Comparison of ENCODE assay signal across 8 cellular contexts in the genomic region with DNA sequence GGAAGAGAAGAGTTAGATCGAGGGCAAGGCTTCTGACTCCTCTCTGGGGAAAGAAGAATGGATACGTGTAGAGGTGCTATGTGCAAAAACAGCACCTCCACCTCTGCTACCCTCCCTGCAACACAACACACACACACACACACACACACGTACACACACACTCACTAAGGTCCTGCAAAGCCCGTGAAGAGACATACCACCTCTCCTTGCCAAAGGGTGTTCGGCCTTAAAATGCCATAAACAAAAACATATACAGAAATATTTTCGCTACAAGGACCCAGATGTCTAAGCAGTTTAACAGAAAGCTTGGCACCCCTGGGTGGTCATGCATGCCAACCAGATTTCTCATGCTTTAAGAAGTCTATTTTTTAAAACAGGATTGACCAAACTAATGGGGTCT. TPM values are rescaled to one million over a fixed set of nuclear protein-coding genes. Genes with fewer than 3 reads are reported as not detected.
DNase-seq lines count a peak whose midpoint lies in the region; ATAC-seq and TF ChIP-seq lines count a peak whose summit lies in the region.

No MANE protein-coding gene starts in this region.

- no peak overlapping the region for H2AFZ ChIP-seq in neural progenitor cell (replicated peaks)

- H3K27ac Mint-ChIP-seq in CD8-positive, alpha-beta T cell = peak overlapping the region; percentile 93
- no peak overlapping the region for H3K27ac Mint-ChIP-seq in neural progenitor cell

- no peak overlapping the region for H3K9ac ChIP-seq in neural progenitor cell

- peak overlapping the region; percentile 98 for H3K4me2 ChIP-seq in neural progenitor cell

- peak overlapping the region; percentile 95 for H3K4me3 Mint-ChIP-seq in CD8-positive, alpha-beta T cell
- H3K4me3 Mint-ChIP-seq in neural progenitor cell = peak overlapping the region; percentile 92

- H3K27ac ChIP-seq in CD8-positive, alpha-beta T cell (ENCODE audit: low read depth, low read length) = no peak overlapping the region
- no peak overlapping the region for H3K27ac ChIP-seq in neural progenitor cell

- H3K27me3 Mint-ChIP-seq in CD8-positive, alpha-beta T cell (ENCODE audit: low read depth) = no peaks in the 10 kb centered on the region
- peaks cover 3% of the 10 kb centered on the region for H3K27me3 Mint-ChIP-seq in neural progenitor cell (ENCODE audit: insufficient read depth, low read depth)

- peaks cover 16% of the 10 kb centered on the region for H3K36me3 Mint-ChIP-seq in CD8-positive, alpha-beta T cell
- H3K36me3 Mint-ChIP-seq in neural progenitor cell = peaks cover 8% of the 10 kb centered on the region

- no peak overlapping the region for H3K4me3 ChIP-seq in CD8-positive, alpha-beta T cell (ENCODE audit: low read depth, low read length)
- peak overlapping the region; percentile 67 for H3K4me3 ChIP-seq in MG63
- H3K4me3 ChIP-seq in neural progenitor cell = peak overlapping the region; percentile 78

- no peak for TF ChIP-seq CTCF in CD8-positive, alpha-beta T cell (IDR thresholded peaks at IDR 0.05)
- TF ChIP-seq CTCF in neural progenitor cell (IDR thresholded peaks at IDR 0.05) (no peak), GM10266 (IDR thresholded peaks at IDR 0.05; ENCODE audit: control insufficient read depth, insufficient read depth, low read depth, missing control alignments) (no peak)

- POLR2A ChIA-PET in CD8-positive, alpha-beta T cell (lab: Charles Lee) = interaction anchor here (4.3 kb wide), 1 partner anchor 14 kb away, joined by 25 read pairs; a partner anchor contains a TSS

- ATAC-seq in CD8-positive, alpha-beta T cell = no peak
- ATAC-seq in HG02885 (IDR thresholded peaks at IDR 0.05; ENCODE audit: poor library complexity, unreplicated experiment) = no peak
- no peak for ATAC-seq in HG02571 (IDR thresholded peaks at IDR 0.05; ENCODE audit: unreplicated experiment)

- peaks cover 27% of the 10 kb centered on the region for H3K4me1 ChIP-seq in CD8-positive, alpha-beta T cell (ENCODE audit: insufficient read depth, low read length)
- H3K4me1 ChIP-seq in neural progenitor cell = peaks cover 11% of the 10 kb centered on the region

- intact Hi-C loops in CD8-positive, alpha-beta T cell (cut with DNase I, micrococcal nuclease) = loop anchor here (2.0 kb wide), 2 partner anchors 19 to 51 kb away; no protein-coding TSS in a partner anchor

- peaks cover 17% of the 10 kb centered on the region for H3F3A ChIP-seq in neural progenitor cell (ENCODE audit: low read depth)

- no peak for DNase-seq in CD8-positive, alpha-beta T cell
- peak; percentile 19 for DNase-seq in MG63
- peak; percentile 39 for DNase-seq in cerebellar cortex (ENCODE audit: low spot score)
- no peak for DNase-seq in neural progenitor cell (ENCODE audit: low spot score)
- DNase-seq in middle frontal gyrus (ENCODE audit: extremely low spot score, low spot score) = no peak
- no peak for DNase-seq in GM10266 (ENCODE audit: extremely low spot score)

- no peaks in the 10 kb centered on the region for H3K27me3 ChIP-seq in CD8-positive, alpha-beta T cell (ENCODE audit: insufficient read depth, low read length)
- no peaks in the 10 kb centered on the region for H3K27me3 ChIP-seq in MG63
- H3K27me3 ChIP-seq in neural progenitor cell = peaks cover 37% of the 10 kb centered on the region

- CTCF ChIA-PET in CD8-positive, alpha-beta T cell (lab: Charles Lee) = interaction anchor here (1.1 to 2.4 kb wide), 3 partner anchors 13 to 38 kb away, joined by 3 to 7 read pairs (median 4); no protein-coding TSS in a partner anchor

- H4K20me1 ChIP-seq in neural progenitor cell (ENCODE audit: low read depth) = no peaks in the 10 kb centered on the region

- peaks cover 5% of the 10 kb centered on the region for H3K9me3 Mint-ChIP-seq in CD8-positive, alpha-beta T cell
- peaks cover 8% of the 10 kb centered on the region for H3K9me3 Mint-ChIP-seq in neural progenitor cell

- H3K9me3 ChIP-seq in CD8-positive, alpha-beta T cell (ENCODE audit: low read length) = no peaks in the 10 kb centered on the region
- H3K9me3 ChIP-seq in MG63 (no peaks in the 10 kb centered on the region), neural progenitor cell (ENCODE audit: low read depth) (no peaks in the 10 kb centered on the region)

- no peaks in the 10 kb centered on the region for H3K36me3 ChIP-seq in CD8-positive, alpha-beta T cell (ENCODE audit: insufficient read depth, low read length)
- no peaks in the 10 kb centered on the region for H3K36me3 ChIP-seq in MG63
- H3K36me3 ChIP-seq in neural progenitor cell = no peaks in the 10 kb centered on the region

- H3K79me2 ChIP-seq in neural progenitor cell (ENCODE audit: low read depth) = no peaks in the 10 kb centered on the region

- H3K4me1 Mint-ChIP-seq in CD8-positive, alpha-beta T cell (ENCODE audit: low read depth) = peaks cover 79% of the 10 kb centered on the region
- peaks cover 11% of the 10 kb centered on the region for H3K4me1 Mint-ChIP-seq in neural progenitor cell

RNA-seq across cellular contexts. Expression of a gene that starts 1.5 kb away (rescaled TPM):
- total RNA-seq in CD8-positive, alpha-beta T cell = 10 to 100 TPM; 12.3 to 16.1 TPM
- total RNA-seq in MG63 (2014; rRNA removed; shearing (Covaris generic); ENCODE audit: low replicate concordance) = 4.1 and 7.6 TPM in 2 replicates
- 5.2 and 5.7 TPM in 2 replicates for total RNA-seq in neural progenitor cell (ENCODE audit: low replicate concordance)

RNA-seq across cellular contexts. Expression of a gene that starts 13.0 kb away (rescaled TPM):
- 1 to 10 TPM; 6.5 to 7.0 TPM for total RNA-seq in CD8-positive, alpha-beta T cell
- 2.1 and 8.8 TPM in 2 replicates for total RNA-seq in MG63 (2014; rRNA removed; shearing (Covaris generic); ENCODE audit: low replicate concordance)
- 0.19 and 0.41 TPM in 2 replicates for total RNA-seq in neural progenitor cell (ENCODE audit: low replicate concordance)

RNA-seq across cellular contexts. Expression of a gene that starts 52.6 kb away (rescaled TPM):
- 1 to 10 TPM; 3.8 to 5.2 TPM for total RNA-seq in CD8-positive, alpha-beta T cell
- 17.5 and 23.9 TPM in 2 replicates for total RNA-seq in MG63 (2014; rRNA removed; shearing (Covaris generic); ENCODE audit: low replicate concordance)
- total RNA-seq in neural progenitor cell (ENCODE audit: low replicate concordance) = 28.5 and 41.9 TPM in 2 replicates

Comparison
In these comparisons a context has a peak if more than half of its experiments do, and no peak if none do; other contexts are left out.
1. DNase-seq: peak in MG63 (single experiment) and cerebellar cortex (single experiment); none in CD8-positive, alpha-beta T cell (0 of 7), neural progenitor cell (single experiment), middle frontal gyrus (single experiment) and GM10266 (single experiment).